Comparison of ENCODE assay signal across 8 cellular contexts in the genomic region with DNA sequence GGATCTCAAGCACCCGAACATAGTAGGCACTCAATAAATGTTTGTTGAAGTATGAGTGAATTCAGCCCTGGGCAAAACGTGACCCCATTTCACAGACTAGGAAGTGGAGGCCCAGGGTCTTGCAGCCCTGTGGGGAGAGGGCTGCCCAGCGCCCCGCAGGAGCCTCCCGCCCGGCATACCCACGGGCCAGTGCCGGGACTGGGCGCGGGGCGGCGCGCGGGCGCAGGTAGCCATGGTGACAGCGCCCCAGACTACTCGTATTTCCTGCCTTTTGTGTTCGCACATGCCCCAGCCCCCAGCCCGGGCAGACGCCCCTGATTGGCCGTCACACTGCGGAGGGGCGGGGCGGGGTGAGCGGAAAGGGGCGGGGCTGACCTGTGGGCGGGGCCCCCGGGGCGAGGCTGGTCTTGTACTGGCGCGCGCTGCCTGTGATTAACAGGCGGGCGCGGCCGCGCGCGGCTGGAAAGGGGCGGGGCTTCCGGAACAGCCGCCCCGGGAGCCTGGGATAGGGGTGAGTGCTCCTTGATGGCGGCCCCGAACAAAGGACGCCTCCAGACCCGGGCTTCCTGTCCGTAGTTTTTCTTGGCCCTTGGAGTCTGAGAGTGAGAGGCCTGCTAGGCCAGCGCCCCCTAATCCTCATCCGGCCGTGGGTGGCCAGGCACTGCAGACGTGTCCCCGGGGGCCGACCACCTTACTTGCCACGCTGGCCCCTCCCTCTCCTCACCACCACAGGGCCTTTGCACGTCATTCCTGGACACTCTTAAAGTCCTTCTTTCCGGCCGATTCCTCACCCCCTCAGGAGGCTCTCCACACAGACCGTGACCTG.
DNase-seq lines count a peak whose midpoint lies in the region; ATAC-seq and TF ChIP-seq lines count a peak whose summit lies in the region.

No MANE protein-coding gene starts in this region.

- intact Hi-C loops in dendritic cell treated with granulocyte-macrophage colony-stimulating factor and Interleukin-4, amounts not matched to agents 40 ng/mL and 50 ng/mL, for 4 days (cut with micrococcal nuclease): loop anchor here (2.0 to 5.0 kb wide), 3 partner anchors 57 to 220 kb away; partner anchors contain the start of genes DRC3 and TOM1L2

- H3K4me1 Mint-ChIP-seq in dendritic cell treated with granulocyte-macrophage colony-stimulating factor and Interleukin-4, amounts not matched to agents 40 ng/mL and 50 ng/mL, for 4 days (ENCODE audit: low read depth): peaks cover 56% of the 10 kb centered on the region

- peak overlapping the region; percentile 93 for H3K27ac Mint-ChIP-seq in dendritic cell treated with granulocyte-macrophage colony-stimulating factor and Interleukin-4, amounts not matched to agents 40 ng/mL and 50 ng/mL, for 4 days

- H3K9me3 ChIP-seq in liver (ENCODE audit: control insufficient read depth in 4 of 4, low read length in 3 of 4): no peaks in the 10 kb centered on the region

- peak overlapping the region in 1 of 2 donors; percentile 67 for H3K9ac ChIP-seq in liver (ENCODE audit: low read depth in 1 of 2, low read length in 2 of 2)

- peak; percentile 79 for ATAC-seq in HG03159 (IDR thresholded peaks at IDR 0.05; ENCODE audit: unreplicated experiment)

- no peaks in the 10 kb centered on the region for H3K27me3 ChIP-seq in liver (ENCODE audit: control insufficient read depth in 4 of 4, insufficient read depth in 4 of 4, low read length in 3 of 4)

- peak overlapping the region in 2 of 3 donors; percentile 46 to 52 for H3K4me3 ChIP-seq in liver (ENCODE audit: low read depth in 1 of 3, low read length in 3 of 3)

- peaks cover 4 to 24% (median 15%) of the 10 kb centered on the region in 4 donors for H3K4me1 ChIP-seq in liver (ENCODE audit: control insufficient read depth in 4 of 4, insufficient read depth in 4 of 4, low read length in 3 of 4)

- no peaks in the 10 kb centered on the region for H3K36me3 Mint-ChIP-seq in dendritic cell treated with granulocyte-macrophage colony-stimulating factor and Interleukin-4, amounts not matched to agents 40 ng/mL and 50 ng/mL, for 4 days (ENCODE audit: low read depth)

- peak; percentile 42 for TF ChIP-seq CTCF in liver (IDR thresholded peaks at IDR 0.05; ENCODE audit: low read depth, low read length, missing input control)

- WGBS in liver: 7% methylated on average over 59 of the region's 59 CpGs

- peak overlapping the region; percentile 85 for H3K4me3 Mint-ChIP-seq in dendritic cell treated with granulocyte-macrophage colony-stimulating factor and Interleukin-4, amounts not matched to agents 40 ng/mL and 50 ng/mL, for 4 days

- H3K27ac ChIP-seq in liver (ENCODE audit: low read depth in 1 of 2, low read length in 2 of 2): peak overlapping the region; percentile 52 to 79

- H3K27me3 Mint-ChIP-seq in dendritic cell treated with granulocyte-macrophage colony-stimulating factor and Interleukin-4, amounts not matched to agents 40 ng/mL and 50 ng/mL, for 4 days: peaks cover 8% of the 10 kb centered on the region

- in situ Hi-C loops in GM18951 (cut with MboI; ENCODE audit: low sequenced_read_pairs, unreplicated experiment): no loop called here

- peak; percentile 99 for DNase-seq in AG08396 (ENCODE audit: low spot score)
- peak; percentile 76 to 93 for DNase-seq in NCI-H526 (lab: John Stamatoyannopoulos, UW)
- peak; percentile 96 for DNase-seq in activated CD4-positive, alpha-beta T cell treated with anti-CD3 and anti-CD28 coated beads, Interleukin-2, amount 50 U/mL, for 4 hours
- DNase-seq in stimulated activated CD4-positive, alpha-beta T cell treated with anti-CD3 and anti-CD28 coated beads, Interleukin-2, amount 100 ng/mL, for 48 hours: peak; percentile 97 to 98

- TF ChIP-seq POLR2A in GM18951 (IDR thresholded peaks at IDR 0.05; ENCODE audit: extremely low read depth, insufficient read depth, insufficient read length): peak; percentile 73

- peak; percentile 22 to 55 for TF ChIP-seq RAD21 in liver (IDR thresholded peaks at IDR 0.05)

- no peaks in the 10 kb centered on the region for H3K36me3 ChIP-seq in liver (ENCODE audit: control insufficient read depth in 4 of 4, insufficient read depth in 3 of 4, low read depth in 1 of 4, low read length in 3 of 4)

- no peaks in the 10 kb centered on the region for H3K9me3 Mint-ChIP-seq in dendritic cell treated with granulocyte-macrophage colony-stimulating factor and Interleukin-4, amounts not matched to agents 40 ng/mL and 50 ng/mL, for 4 days

TF ChIP-seq in liver, 16 proteins besides CTCF, POLR2A, EP300 and RAD21:
- TF ChIP-seq GABPA (IDR thresholded peaks at IDR 0.05 in 1 of 2, conservative IDR thresholded peaks at IDR 0.05 in 1 of 2) (peak in 1 of 2 donors; percentile 73), SP1 (IDR thresholded peaks at IDR 0.05) (peak; percentile 69), HNF4A (conservative IDR thresholded peaks at IDR 0.05) (peak in 1 of 2 donors; percentile 8), FOXA1 (IDR thresholded peaks at IDR 0.05) (no peak), YY1 (IDR thresholded peaks at IDR 0.05) (peak; percentile 73), REST (IDR thresholded peaks at IDR 0.05) (peak; percentile 14), RXRA (IDR thresholded peaks at IDR 0.05) (peak; percentile 16 to 22), NR2F2 (IDR thresholded peaks at IDR 0.05) (no peak)
- TF ChIP-seq, protein P1, sequence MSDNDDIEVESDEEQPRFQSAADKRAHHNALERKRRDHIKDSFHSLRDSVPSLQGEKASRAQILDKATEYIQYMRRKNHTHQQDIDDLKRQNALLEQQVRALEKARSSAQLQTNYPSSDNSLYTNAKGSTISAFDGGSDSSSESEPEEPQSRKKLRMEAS (IDR thresholded peaks at IDR 0.05): no peak

Comparison
In these comparisons a context has a peak if more than half of its experiments do, and no peak if none do; other contexts are left out.
1. Peak in every context shown above with its lines: DNase-seq, ATAC-seq, H3K4me3 ChIP-seq and H3K27ac ChIP-seq.